Comparison of ENCODE assay signal across 16 cellular contexts in genomic region chr6:22145294-22145693, GRCh38.
DNase-seq lines count a peak whose midpoint lies in the region; ATAC-seq and TF ChIP-seq lines count a peak whose summit lies in the region.
"Had no signal": no experiment of that assay in that cellular context is flagged by ENCODE, and none has a peak within 500 bp of the region (broad histone marks: within the 10 kb centered on the region; RNA-seq: fewer than 3 reads in every experiment).

No MANE protein-coding gene starts in this region.

- H3K36me3 Mint-ChIP-seq in brain, result peaks cover 5% of the 10 kb centered on the region
- H3K36me3 Mint-ChIP-seq in CD4-positive, alpha-beta memory T cell, result no peaks in the 10 kb centered on the region
- H3K36me3 Mint-ChIP-seq: activated naive CD4-positive, alpha-beta T cell treated with anti-CD3 and anti-CD28 coated beads, Interleukin-2, amount 10 ng/mL, durations not matched to agents 7 days and 5 days; stimulated activated memory B cell treated with anti-CD40 and anti-IgM and Interleukin-4, amounts not matched to agents 10 μg/mL and 1 μg/mL and 100 μg/mL, for 72 hours had no signal

- peak overlapping the region; percentile 93 to 99 (median 96) for H3K27ac Mint-ChIP-seq in brain
- no peak overlapping the region for H3K27ac Mint-ChIP-seq in CD4-positive, alpha-beta memory T cell
- H3K27ac Mint-ChIP-seq: activated naive CD4-positive, alpha-beta T cell treated with anti-CD3 and anti-CD28 coated beads, Interleukin-2, amount 10 ng/mL, durations not matched to agents 7 days and 5 days; stimulated activated memory B cell treated with anti-CD40 and anti-IgM and Interleukin-4, amounts not matched to agents 10 μg/mL and 1 μg/mL and 100 μg/mL, for 72 hours had no signal

- H3K79me2 ChIP-seq in Loucy (ENCODE audit: insufficient read depth, low read length), result peaks cover 70% of the 10 kb centered on the region
- H3K79me2 ChIP-seq in parathyroid adenoma, result no peaks in the 10 kb centered on the region

- intact Hi-C loops in CD4-positive, alpha-beta memory T cell (cut with micrococcal nuclease), result no loop called here

- H3K9ac ChIP-seq in Loucy (ENCODE audit: low read depth, low read length, poor library complexity, severe bottlenecking) (peak overlapping the region; percentile 99), parathyroid adenoma (no peak overlapping the region)

- no peaks in the 10 kb centered on the region for H3K9me3 ChIP-seq in Loucy (ENCODE audit: insufficient read depth, low read depth, low read length)
- no peaks in the 10 kb centered on the region for H3K9me3 ChIP-seq in parathyroid adenoma (ENCODE audit: control insufficient read depth, low read length)
- H3K9me3 ChIP-seq in CD4-positive, alpha-beta memory T cell (ENCODE audit: control insufficient read depth in 1 of 2, low read length in 2 of 2), result no peaks in the 10 kb centered on the region
- H3K9me3 ChIP-seq: ascending aorta, colonic mucosa, transverse colon had no signal

- H3K4me3 ChIP-seq in Loucy (ENCODE audit: low read length, poor library complexity, severe bottlenecking) (peak overlapping the region; percentile 91), parathyroid adenoma (ENCODE audit: low read depth, low read length) (no peak overlapping the region)
- no peak overlapping the region for H3K4me3 ChIP-seq in CD4-positive, alpha-beta memory T cell (ENCODE audit: low read length in 2 of 2)
- H3K4me3 ChIP-seq: colonic mucosa, transverse colon had no signal

- no peak overlapping the region for H3K27ac ChIP-seq in parathyroid adenoma
- no peak overlapping the region for H3K27ac ChIP-seq in CD4-positive, alpha-beta memory T cell (ENCODE audit: low read depth, low read length)
- H3K27ac ChIP-seq: ascending aorta, colonic mucosa, transverse colon had no signal

- H3K27me3 ChIP-seq in Loucy (ENCODE audit: insufficient read depth, low read length, poor library complexity, severe bottlenecking), result no peaks in the 10 kb centered on the region
- H3K27me3 ChIP-seq in parathyroid adenoma (ENCODE audit: control insufficient read depth, insufficient read depth, low read length), result no peaks in the 10 kb centered on the region
- H3K27me3 ChIP-seq in CD4-positive, alpha-beta memory T cell (ENCODE audit: insufficient read depth, low read length), result no peaks in the 10 kb centered on the region
- H3K27me3 ChIP-seq: ascending aorta, colonic mucosa, transverse colon had no signal

- no peak overlapping the region for H2AFZ ChIP-seq in Loucy (ENCODE audit: low read length)
- peak overlapping the region; percentile 19 for H2AFZ ChIP-seq in parathyroid adenoma

- H3K4me1 Mint-ChIP-seq in brain, result peaks cover 95% of the 10 kb centered on the region
- H3K4me1 Mint-ChIP-seq in CD4-positive, alpha-beta memory T cell, result peaks cover 0 to 5% (median 0%) of the 10 kb centered on the region in 4 donors
- H3K4me1 Mint-ChIP-seq: stimulated activated memory B cell treated with anti-CD40 and anti-IgM and Interleukin-4, amounts not matched to agents 10 μg/mL and 1 μg/mL and 100 μg/mL, for 72 hours had no signal

- H3K36me3 ChIP-seq in Loucy (ENCODE audit: insufficient read depth, low read length), result 0 out of 2 replicates have a peak, but pooled peaks cover under 1% of the 10 kb centered on the region
- no peaks in the 10 kb centered on the region for H3K36me3 ChIP-seq in parathyroid adenoma (ENCODE audit: control insufficient read depth, insufficient read depth, low read length)
- H3K36me3 ChIP-seq in CD4-positive, alpha-beta memory T cell (ENCODE audit: insufficient read depth, low read length), result no peaks in the 10 kb centered on the region
- H3K36me3 ChIP-seq: ascending aorta, colonic mucosa, transverse colon had no signal

- peaks cover 5% of the 10 kb centered on the region for H3K27me3 Mint-ChIP-seq in brain
- H3K27me3 Mint-ChIP-seq in CD4-positive, alpha-beta memory T cell, result peaks cover 3 to 20% of the 10 kb centered on the region in 2 donors
- H3K27me3 Mint-ChIP-seq: stimulated activated memory B cell treated with anti-CD40 and anti-IgM and Interleukin-4, amounts not matched to agents 10 μg/mL and 1 μg/mL and 100 μg/mL, for 72 hours had no signal

- POLR2A ChIA-PET in CD4-positive, alpha-beta memory T cell (lab: Charles Lee; ENCODE audit: partially characterized antibody), result no interaction called here

- TF ChIP-seq CTCF in Loucy (conservative IDR thresholded peaks at IDR 0.05; ENCODE audit: low read length), result no peak
- no peak for TF ChIP-seq CTCF in brain (conservative IDR thresholded peaks at IDR 0.05)
- no peak for TF ChIP-seq CTCF in parathyroid adenoma (IDR thresholded peaks at IDR 0.05)

- H4K20me1 ChIP-seq in Loucy (ENCODE audit: insufficient read depth, low read length, poor library complexity, severe bottlenecking), result peaks cover 14% of the 10 kb centered on the region

- H3K9me2 ChIP-seq in Loucy (replicated peaks; ENCODE audit: low read depth, low read length), result no peaks in the 10 kb centered on the region

- peak overlapping the region; percentile 94 for H3K4me2 ChIP-seq in Loucy (ENCODE audit: low read depth, low read length, poor library complexity, severe bottlenecking)
- H3K4me2 ChIP-seq in parathyroid adenoma (ENCODE audit: low read length), result peak overlapping the region; percentile 2

- peak overlapping the region; percentile 56 to 81 (median 80) for H3K4me3 Mint-ChIP-seq in brain
- no peak overlapping the region for H3K4me3 Mint-ChIP-seq in CD4-positive, alpha-beta memory T cell
- H3K4me3 Mint-ChIP-seq: activated naive CD4-positive, alpha-beta T cell treated with anti-CD3 and anti-CD28 coated beads, Interleukin-2, amount 10 ng/mL, durations not matched to agents 7 days and 5 days; stimulated activated memory B cell treated with anti-CD40 and anti-IgM and Interleukin-4, amounts not matched to agents 10 μg/mL and 1 μg/mL and 100 μg/mL, for 72 hours had no signal

- peak; percentile 46 for DNase-seq in DMS53 (lab: John Stamatoyannopoulos, UW)
- DNase-seq in DMS53 treated with DMSO at 0.1 percent for 48 hours (lab: John Stamatoyannopoulos, UW; ENCODE audit: unreplicated experiment), result no peak
- no peak for DNase-seq in stimulated activated CD4-positive, alpha-beta T cell treated with anti-CD3 and anti-CD28 coated beads, Interleukin-4, amount 100 ng/mL, for 24 hours
- no peak for DNase-seq in CD4-positive, alpha-beta memory T cell
- DNase-seq: activated CD4-positive, alpha-beta T cell treated with anti-CD3 and anti-CD28 coated beads, Interleukin-2, amount 50 U/mL, for 48 hours; activated naive CD4-positive, alpha-beta T cell treated with anti-CD3 and anti-CD28 coated beads, Interleukin-2, amount 10 ng/mL, durations not matched to agents 7 days and 5 days; NCI-H226; T-helper 1 cell; transverse colon had no signal

- no peaks in the 10 kb centered on the region for H3K9me3 Mint-ChIP-seq in brain
- peaks cover 0 to 7% (median 0%) of the 10 kb centered on the region in 8 donors for H3K9me3 Mint-ChIP-seq in CD4-positive, alpha-beta memory T cell
- H3K9me3 Mint-ChIP-seq: activated naive CD4-positive, alpha-beta T cell treated with anti-CD3 and anti-CD28 coated beads, Interleukin-2, amount 10 ng/mL, durations not matched to agents 7 days and 5 days; stimulated activated memory B cell treated with anti-CD40 and anti-IgM and Interleukin-4, amounts not matched to agents 10 μg/mL and 1 μg/mL and 100 μg/mL, for 72 hours had no signal

- ATAC-seq in HG03565 (IDR thresholded peaks at IDR 0.05; ENCODE audit: unreplicated experiment), result no peak
- ATAC-seq: stimulated activated memory B cell treated with anti-CD40 and anti-IgM and Interleukin-4, amounts not matched to agents 10 μg/mL and 1 μg/mL and 100 μg/mL, for 72 hours had no signal

- peaks cover 24% of the 10 kb centered on the region for H3F3A ChIP-seq in Loucy (ENCODE audit: low read depth)

- H3K4me1 ChIP-seq in Loucy (ENCODE audit: insufficient read depth, low read length, poor library complexity, severe bottlenecking) (peaks cover 83% of the 10 kb centered on the region), parathyroid adenoma (peaks cover 23% of the 10 kb centered on the region)
- H3K4me1 ChIP-seq in CD4-positive, alpha-beta memory T cell (ENCODE audit: insufficient read depth, low read length), result no peaks in the 10 kb centered on the region
- H3K4me1 ChIP-seq: colonic mucosa had no signal

- CTCF ChIA-PET in CD4-positive, alpha-beta memory T cell (lab: Charles Lee; ENCODE audit: partially characterized antibody), result no interaction called here

Comparison
In these comparisons a context has a peak if more than half of its experiments do, and no peak if none do; other contexts are left out.
1. H3K27ac Mint-ChIP-seq: peak in brain (5 of 5); none in CD4-positive, alpha-beta memory T cell (0 of 7).
2. H3K4me3 Mint-ChIP-seq: peak in brain (5 of 5); none in CD4-positive, alpha-beta memory T cell (0 of 8).